In the genomic region with DNA sequence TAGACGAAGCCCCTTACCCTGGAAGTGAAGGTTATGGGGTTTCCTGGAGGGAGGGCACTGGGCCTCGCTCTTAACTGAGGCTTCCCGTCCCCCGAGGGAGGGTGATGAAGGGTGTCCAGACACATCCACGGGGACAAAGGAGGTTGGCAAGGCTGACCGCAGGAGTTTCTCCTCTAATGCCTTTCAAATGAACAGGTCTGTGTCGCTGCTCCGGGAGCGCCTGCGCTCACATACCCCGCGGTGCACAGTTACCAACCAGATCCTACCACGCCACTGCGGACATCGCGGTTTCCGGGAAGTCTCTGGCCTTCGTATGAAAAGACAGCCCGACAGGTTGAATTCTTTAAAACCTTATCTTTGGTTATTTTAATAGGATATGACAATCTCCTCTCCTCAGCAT, we compare ENCODE assay signal across 24 cellular contexts.
"Had no signal": no experiment of that assay in that cellular context is flagged by ENCODE, and none has a peak within 500 bp of the region (broad histone marks: within the 10 kb centered on the region; RNA-seq: fewer than 3 reads in every experiment).

No MANE protein-coding gene starts in this region.

- FAIRE-seq: pancreas had no signal

- H3K27me3 ChIP-seq: colonic mucosa, dorsolateral prefrontal cortex, gastrocnemius medialis, pancreas, uterus had no signal

- ATAC-seq: activated CD4-positive, alpha-beta T cell treated with anti-CD3 and anti-CD28 coated beads for 36 hours; stimulated activated memory B cell treated with anti-CD40 and anti-IgM and Interleukin-4, amounts not matched to agents 10 μg/mL and 1 μg/mL and 100 μg/mL, for 72 hours; stimulated activated naive CD8-positive, alpha-beta T cell treated with anti-CD3 and anti-CD28 coated beads, Interleukin-15, amount 100 ng/mL, for 72 hours had no signal

- H3K36me3 ChIP-seq: colonic mucosa, gastrocnemius medialis, left ventricle myocardium inferior, neutrophil, pancreas, prostate gland, uterus had no signal

- H3K4me3 ChIP-seq: colonic mucosa, gastrocnemius medialis, lung, pancreas, prostate gland, skin epidermis, uterus had no signal

- H3K9me3 ChIP-seq: colonic mucosa, gastrocnemius medialis, left ventricle myocardium inferior, neutrophil, pancreas, prostate gland, uterus had no signal

- H3K27ac ChIP-seq: colonic mucosa, dorsolateral prefrontal cortex, gastrocnemius medialis, left ventricle myocardium inferior, neutrophil, pancreas, prostate gland, uterus had no signal

- DNase-seq: activated CD4-positive, alpha-beta T cell treated with anti-CD3 and anti-CD28 coated beads for 36 hours; activated CD4-positive, CD25-positive, alpha-beta regulatory T cell; activated effector memory CD4-positive, alpha-beta T cell treated with Interleukin-2 at 50 U/mL for 16 hours; activated naive CD4-positive, alpha-beta T cell treated with Interleukin-2 at 50 U/mL for 16 hours; activated T-cell treated with anti-CD3 and anti-CD28 coated beads for 4 hours; cerebellar nuclear complex; effector memory CD4-positive, alpha-beta T cell; erythroblast; gastrocnemius medialis; glutamatergic neuron; islet precursor cell; pancreas; retina; stimulated activated CD4-positive, alpha-beta T cell treated with anti-CD3 and anti-CD28 coated beads, Interleukin-4, amount 100 ng/mL, for 24 hours; stimulated activated naive CD8-positive, alpha-beta T cell treated with anti-CD3 and anti-CD28 coated beads, Interleukin-15, amount 100 ng/mL, for 72 hours had no signal

- H3K4me1 ChIP-seq: gastrocnemius medialis, pancreas, prostate gland, uterus had no signal
